Comparison of ENCODE assay signal across 8 cellular contexts in genomic region chr6:32195652-32195901, GRCh38. TPM values are rescaled to one million over a fixed set of nuclear protein-coding genes. Genes with fewer than 3 reads are reported as not detected.
DNase-seq lines count a peak whose midpoint lies in the region; TF ChIP-seq lines count a peak whose summit lies in the region.

No MANE protein-coding gene starts in this region.

- peaks cover 3% of the 10 kb centered on the region for H3K36me3 Mint-ChIP-seq in activated naive CD4-positive, alpha-beta T cell treated with anti-CD3 and anti-CD28 coated beads, Interleukin-2, amount 50 U/mL, for 24 hours

- peak overlapping the region; percentile 97 for H3K27ac Mint-ChIP-seq in activated naive CD4-positive, alpha-beta T cell treated with anti-CD3 and anti-CD28 coated beads, Interleukin-2, amount 50 U/mL, for 24 hours

- no peak overlapping the region for H2AFZ ChIP-seq in GM23248

- H3K27me3 Mint-ChIP-seq in activated naive CD4-positive, alpha-beta T cell treated with anti-CD3 and anti-CD28 coated beads, Interleukin-2, amount 50 U/mL, for 24 hours, result no peaks in the 10 kb centered on the region

- H3K9ac ChIP-seq in GM23248, result peak overlapping the region; percentile 89; the same call in 1 of the 2 replicates

- DNase-seq in DMS 273 treated with DMSO at 0.1 percent for 48 hours (lab: John Stamatoyannopoulos, UW) (peak; percentile 97), GM23248 (peak; percentile 100), NAMALWA (ENCODE audit: low spot score) (peak; percentile 99), SK-N-DZ (ENCODE audit: low spot score) (peak; percentile 99), germinal center (ENCODE audit: low spot score) (peak; percentile 96), superior temporal gyrus (ENCODE audit: extremely low spot score) (peak; percentile 98)

- TF ChIP-seq CTCF in neutrophil (IDR thresholded peaks at IDR 0.05), result peak; percentile 96

- H4K20me1 ChIP-seq in GM23248 (ENCODE audit: insufficient read depth), result no peaks in the 10 kb centered on the region

- H3K9me3 ChIP-seq in GM23248 (ENCODE audit: low read depth) (no peaks in the 10 kb centered on the region), neutrophil (no peaks in the 10 kb centered on the region)

- H3K4me3 Mint-ChIP-seq in activated naive CD4-positive, alpha-beta T cell treated with anti-CD3 and anti-CD28 coated beads, Interleukin-2, amount 50 U/mL, for 24 hours, result peak overlapping the region; percentile 95

- in situ Hi-C loops in GM23248 (cut with MboI), result no loop called here

- H3K27me3 ChIP-seq in GM23248 (replicated peaks; ENCODE audit: insufficient read depth) (no peaks in the 10 kb centered on the region), neutrophil (peaks cover 2% of the 10 kb centered on the region)

- H3K79me2 ChIP-seq in GM23248 (ENCODE audit: insufficient read depth), result no peaks in the 10 kb centered on the region

- H3K9me2 ChIP-seq in GM23248 (ENCODE audit: insufficient read depth), result no peaks in the 10 kb centered on the region

- 1% methylated on average over 19 to 21 of the region's 25 CpGs for WGBS in GM23248 (ENCODE audit: low coverage in 1 of 2, low lambda C conversion rate in 2 of 2, missing lambda C conversion rate in 2 of 2), 2 experiments

- H3K4me3 ChIP-seq in GM23248 (no peak overlapping the region), neutrophil (ENCODE audit: low read depth in 1 of 2, low read length in 1 of 2) (peak overlapping the region; percentile 84 to 96)

- H3K27ac ChIP-seq in GM23248, result no peak overlapping the region
- peak overlapping the region; percentile 95 for H3K27ac ChIP-seq in neutrophil

- peaks cover 49% of the 10 kb centered on the region for H3K4me1 Mint-ChIP-seq in activated naive CD4-positive, alpha-beta T cell treated with anti-CD3 and anti-CD28 coated beads, Interleukin-2, amount 50 U/mL, for 24 hours

- H3K4me2 ChIP-seq in GM23248 (ENCODE audit: unreplicated experiment), result no peak overlapping the region

- peaks cover 13% of the 10 kb centered on the region for H3F3A ChIP-seq in GM23248 (ENCODE audit: insufficient read depth)

- H3K36me3 ChIP-seq in GM23248 (ENCODE audit: low read depth), result no peaks in the 10 kb centered on the region
- peaks cover 8% of the 10 kb centered on the region for H3K36me3 ChIP-seq in neutrophil

- no peaks in the 10 kb centered on the region for H3K9me3 Mint-ChIP-seq in activated naive CD4-positive, alpha-beta T cell treated with anti-CD3 and anti-CD28 coated beads, Interleukin-2, amount 50 U/mL, for 24 hours

- H3K4me1 ChIP-seq in GM23248 (ENCODE audit: insufficient read depth) (peaks cover 25% of the 10 kb centered on the region), neutrophil (ENCODE audit: control insufficient read depth in 1 of 2, insufficient read depth in 1 of 2, low read depth in 1 of 2, low read length in 1 of 2) (peaks cover 46 to 55% of the 10 kb centered on the region in 2 experiments)

RNA-seq across cellular contexts. Expression of gene GPSM3, which starts 3.1 kb away (rescaled TPM):
- 5.4 and 7.7 TPM in 2 replicates for total RNA-seq in GM23248 (2014; rRNA removed; shearing (Covaris generic))
- 6.8 and 7.3 TPM in 2 replicates for polyA plus RNA-seq in GM23248 (2016; fragmentation: Nextera tagmentation; extraction: Ambion mirVana)
- polyA plus RNA-seq in SK-N-DZ (2014; cell fraction: cytosol; rRNA removed), result 1.3 and 2.4 TPM in 2 replicates
- 0.44 and 2.2 TPM in 2 replicates for polyA plus RNA-seq in SK-N-DZ (2014; cell fraction: nucleus; rRNA removed)

RNA-seq across cellular contexts. Expression of gene PBX2, which starts 5.6 kb away (rescaled TPM):
- total RNA-seq in GM23248 (2014; rRNA removed; shearing (Covaris generic)), result 25.4 and 27.6 TPM in 2 replicates
- polyA plus RNA-seq in GM23248 (2016; fragmentation: Nextera tagmentation; extraction: Ambion mirVana), result 2.6 and 3.1 TPM in 2 replicates
- 19.1 and 24.9 TPM in 2 replicates for polyA plus RNA-seq in SK-N-DZ (2014; cell fraction: cytosol; rRNA removed)
- 48.8 and 75.6 TPM in 2 replicates for polyA plus RNA-seq in SK-N-DZ (2014; cell fraction: nucleus; rRNA removed)

RNA-seq across cellular contexts. Expression of gene AGER, which starts 11.5 kb away (rescaled TPM):
- total RNA-seq in GM23248 (2014; rRNA removed; shearing (Covaris generic)), result 0.22 TPM in 1 of 2 replicates, not detected in the other
- polyA plus RNA-seq in GM23248 (2016; fragmentation: Nextera tagmentation; extraction: Ambion mirVana), result 1.2 and 1.4 TPM in 2 replicates
- 0.28 and 2.2 TPM in 2 replicates for polyA plus RNA-seq in SK-N-DZ (2014; cell fraction: cytosol; rRNA removed)
- polyA plus RNA-seq in SK-N-DZ (2014; cell fraction: nucleus; rRNA removed), result 25.3 and 45.2 TPM in 2 replicates

RNA-seq across cellular contexts. Expression of gene RNF5, which starts 17.4 kb away (rescaled TPM):
- 48.1 and 48.2 TPM in 2 replicates for total RNA-seq in GM23248 (2014; rRNA removed; shearing (Covaris generic))
- polyA plus RNA-seq in GM23248 (2016; fragmentation: Nextera tagmentation; extraction: Ambion mirVana), result 58.8 and 63.2 TPM in 2 replicates
- polyA plus RNA-seq in SK-N-DZ (2014; cell fraction: cytosol; rRNA removed), result 164 and 224 TPM in 2 replicates
- polyA plus RNA-seq in SK-N-DZ (2014; cell fraction: nucleus; rRNA removed), result 109 and 119 TPM in 2 replicates

RNA-seq across cellular contexts. Expression of gene AGPAT1, which starts 19.7 kb away (rescaled TPM):
- 57.2 and 71.2 TPM in 2 replicates for total RNA-seq in GM23248 (2014; rRNA removed; shearing (Covaris generic))
- 36.9 and 39.7 TPM in 2 replicates for polyA plus RNA-seq in GM23248 (2016; fragmentation: Nextera tagmentation; extraction: Ambion mirVana)
- 60.4 and 67.5 TPM in 2 replicates for polyA plus RNA-seq in SK-N-DZ (2014; cell fraction: cytosol; rRNA removed)
- 33.1 and 36.2 TPM in 2 replicates for polyA plus RNA-seq in SK-N-DZ (2014; cell fraction: nucleus; rRNA removed)
